ENCODE assay signal across 22 cellular contexts in the genomic region with DNA sequence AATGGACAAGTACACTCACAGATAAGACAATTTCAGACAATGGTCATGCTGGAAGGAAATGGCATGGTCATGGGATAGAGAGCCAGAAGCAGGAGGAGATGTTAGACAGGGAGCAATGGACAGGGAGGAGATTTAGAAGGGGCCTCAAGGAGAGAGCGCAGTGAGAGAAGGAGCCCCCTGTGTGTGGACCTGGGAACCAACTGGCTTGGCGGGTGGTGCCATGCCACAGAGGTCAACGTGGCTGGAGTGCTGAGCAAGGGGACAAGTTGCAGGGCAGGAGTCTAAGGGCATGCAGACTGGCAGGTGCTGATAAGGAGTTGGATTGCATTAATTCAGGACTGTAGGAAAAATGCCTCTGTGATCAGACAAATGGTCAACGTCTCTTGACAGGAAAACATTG.
DNase-seq lines count a peak whose midpoint lies in the region; ATAC-seq, FAIRE-seq and TF ChIP-seq lines count a peak whose summit lies in the region.
"Had no signal": no experiment of that assay in that cellular context is flagged by ENCODE, and none has a peak within 500 bp of the region (broad histone marks: within the 10 kb centered on the region; RNA-seq: fewer than 3 reads in every experiment).

No MANE protein-coding gene starts in this region.

- no peak overlapping the region for H3K18ac ChIP-seq in neuronal stem cell (ENCODE audit: low read length)

- no peaks in the 10 kb centered on the region for H3K9me3 ChIP-seq in neuronal stem cell (replicated peaks in 1 of 2; ENCODE audit: control insufficient read depth in 2 of 2, insufficient read depth in 1 of 2, low read depth in 1 of 2, low read length in 2 of 2)

- H4K8ac ChIP-seq in neuronal stem cell (ENCODE audit: low read depth, low read length): no peak overlapping the region

- H2BK15ac ChIP-seq in neuronal stem cell (ENCODE audit: low read length): no peak overlapping the region

- H3K9ac ChIP-seq in neuronal stem cell (ENCODE audit: low read depth, low read length, poor library complexity): no peak overlapping the region
- H3K9ac ChIP-seq: BLaER1 had no signal

- H3K9me3 Mint-ChIP-seq in natural killer cell treated with Interleukin-12 subunit alpha and Interleukin-12 subunit beta and Interleukin-15 and Interleukin-18, amount 100 ng/mL, for 72 hours: no peaks in the 10 kb centered on the region
- H3K9me3 Mint-ChIP-seq in natural killer cell (no peaks in the 10 kb centered on the region), glutamatergic neuron (ENCODE audit: unreplicated experiment) (no peaks in the 10 kb centered on the region), T-cell (peaks cover 0 to 4% (median 0%) of the 10 kb centered on the region in 3 donors)
- H3K9me3 Mint-ChIP-seq in activated T-cell treated with anti-CD3 and anti-CD28 coated beads, Interleukin-2, amount 50 U/mL, for 24 hours: no peaks in the 10 kb centered on the region
- H3K9me3 Mint-ChIP-seq: CD8-positive, alpha-beta T cell had no signal

- no peak for ATAC-seq in natural killer cell treated with Interleukin-12 subunit alpha and Interleukin-12 subunit beta and Interleukin-15 and Interleukin-18, amount 100 ng/mL, for 72 hours
- ATAC-seq in natural killer cell (no peak), HG03097 (IDR thresholded peaks at IDR 0.05; ENCODE audit: low FRiP score, unreplicated experiment) (no peak), T-cell (replicated peaks in 1 of 4) (no peak)
- ATAC-seq: CD8-positive, alpha-beta T cell; GM12878 had no signal

- POLR2A ChIA-PET in T-cell (lab: Charles Lee): no interaction called here

- no peak overlapping the region for H3K4ac ChIP-seq in neuronal stem cell (ENCODE audit: low read length)

- intact Hi-C loops in natural killer cell (cut with micrococcal nuclease): no loop called here

- no peaks in the 10 kb centered on the region for H3K79me1 ChIP-seq in neuronal stem cell (ENCODE audit: low read depth, low read length)

- H3K4me2 ChIP-seq in neuronal stem cell (ENCODE audit: insufficient read depth, low read length, poor library complexity, severe bottlenecking): no peak overlapping the region
- H3K4me2 ChIP-seq: BLaER1 had no signal

- TF ChIP-seq CTCF in natural killer cell (IDR thresholded peaks at IDR 0.05) (no peak), glutamatergic neuron (IDR thresholded peaks at IDR 0.05; ENCODE audit: partially characterized antibody, unreplicated experiment) (no peak)

- H4K91ac ChIP-seq in neuronal stem cell (ENCODE audit: low read depth, low read length, poor library complexity): peak overlapping the region; percentile 40

- H3K27ac Mint-ChIP-seq in natural killer cell treated with Interleukin-12 subunit alpha and Interleukin-12 subunit beta and Interleukin-15 and Interleukin-18, amount 100 ng/mL, for 72 hours: no peak overlapping the region
- H3K27ac Mint-ChIP-seq in natural killer cell: no peak overlapping the region
- peak overlapping the region; percentile 48 for H3K27ac Mint-ChIP-seq in glutamatergic neuron (ENCODE audit: unreplicated experiment)
- no peak overlapping the region for H3K27ac Mint-ChIP-seq in activated T-cell treated with anti-CD3 and anti-CD28 coated beads, Interleukin-2, amount 50 U/mL, for 24 hours
- no peak overlapping the region for H3K27ac Mint-ChIP-seq in T-cell
- H3K27ac Mint-ChIP-seq: B cell; CD4-positive, CD25-positive, alpha-beta regulatory T cell; CD8-positive, alpha-beta T cell had no signal

- H2BK120ac ChIP-seq in neuronal stem cell (ENCODE audit: low read depth, low read length): no peak overlapping the region

- no peak overlapping the region for H2BK12ac ChIP-seq in neuronal stem cell (ENCODE audit: low read length)

- no peaks in the 10 kb centered on the region for H3K4me1 ChIP-seq in neuronal stem cell (ENCODE audit: control insufficient read depth in 2 of 2, insufficient read depth in 1 of 2, low read depth in 1 of 2, low read length in 2 of 2)
- H3K4me1 ChIP-seq: BLaER1 had no signal

- no peak overlapping the region for H3K4me3 ChIP-seq in neuronal stem cell (ENCODE audit: low read length in 2 of 2)
- H3K4me3 ChIP-seq: BLaER1, GM12878 had no signal

- no peak overlapping the region for H3K23ac ChIP-seq in neuronal stem cell (ENCODE audit: low read depth, low read length, poor library complexity)

- CTCF ChIA-PET in T-cell (lab: Charles Lee): no interaction called here

- H2AK5ac ChIP-seq in neuronal stem cell (ENCODE audit: low read depth, low read length): no peak overlapping the region

- H3K36me3 ChIP-seq in neuronal stem cell (replicated peaks in 1 of 2; ENCODE audit: control insufficient read depth in 2 of 2, insufficient read depth in 2 of 2, low read length in 2 of 2): no peaks in the 10 kb centered on the region
- H3K36me3 ChIP-seq: BLaER1 had no signal

- H2BK5ac ChIP-seq in neuronal stem cell (ENCODE audit: low read length): no peak overlapping the region

- H3K27ac ChIP-seq in neuronal stem cell (replicated peaks; ENCODE audit: low read length): no peak overlapping the region
- H3K27ac ChIP-seq: BLaER1, C4-2B had no signal

- peaks cover 17 to 21% of the 10 kb centered on the region in 2 donors for H3K27me3 Mint-ChIP-seq in natural killer cell treated with Interleukin-12 subunit alpha and Interleukin-12 subunit beta and Interleukin-15 and Interleukin-18, amount 100 ng/mL, for 72 hours
- H3K27me3 Mint-ChIP-seq in natural killer cell (ENCODE audit: low read depth in 2 of 2): peaks cover 3 to 17% of the 10 kb centered on the region in 2 donors
- no peaks in the 10 kb centered on the region for H3K27me3 Mint-ChIP-seq in glutamatergic neuron (ENCODE audit: unreplicated experiment)
- H3K27me3 Mint-ChIP-seq in activated T-cell treated with anti-CD3 and anti-CD28 coated beads, Interleukin-2, amount 50 U/mL, for 24 hours: peaks cover 34% of the 10 kb centered on the region
- H3K27me3 Mint-ChIP-seq in T-cell: peaks cover 26 to 29% of the 10 kb centered on the region in 2 donors

- peak; percentile 81 for FAIRE-seq in urothelium cell line (lab: Jason Lieb, UNC)
- FAIRE-seq: D721Med, GM12878 had no signal

- H2AFZ ChIP-seq in neuronal stem cell (ENCODE audit: low read length): no peak overlapping the region

- H3K4me3 Mint-ChIP-seq in natural killer cell treated with Interleukin-12 subunit alpha and Interleukin-12 subunit beta and Interleukin-15 and Interleukin-18, amount 100 ng/mL, for 72 hours: no peak overlapping the region
- no peak overlapping the region for H3K4me3 Mint-ChIP-seq in natural killer cell
- H3K4me3 Mint-ChIP-seq in glutamatergic neuron (ENCODE audit: unreplicated experiment): no peak overlapping the region
- no peak overlapping the region for H3K4me3 Mint-ChIP-seq in activated T-cell treated with anti-CD3 and anti-CD28 coated beads, Interleukin-2, amount 50 U/mL, for 24 hours
- no peak overlapping the region for H3K4me3 Mint-ChIP-seq in T-cell
- H3K4me3 Mint-ChIP-seq: B cell; CD4-positive, CD25-positive, alpha-beta regulatory T cell; CD8-positive, alpha-beta T cell had no signal

- no CpG with 5 or more reads among the region's 4 CpGs for WGBS in neuronal stem cell (ENCODE audit: extremely low coverage in 2 of 2, insufficient read length in 2 of 2, insufficient replicate concordance in 1 of 2), 2 donors

- H3K27me3 ChIP-seq in neuronal stem cell (ENCODE audit: control insufficient read depth in 3 of 3, insufficient read depth in 3 of 3, low read depth in 1 of 3, low read length in 3 of 3): no peaks in the 10 kb centered on the region
- H3K27me3 ChIP-seq: BLaER1 had no signal

- H3K4me1 Mint-ChIP-seq in natural killer cell treated with Interleukin-12 subunit alpha and Interleukin-12 subunit beta and Interleukin-15 and Interleukin-18, amount 100 ng/mL, for 72 hours (ENCODE audit: low read depth in 2 of 2): peaks cover 12 to 13% of the 10 kb centered on the region in 2 donors
- H3K4me1 Mint-ChIP-seq in natural killer cell (peaks cover 9% of the 10 kb centered on the region in 2 donors), glutamatergic neuron (ENCODE audit: low read depth, unreplicated experiment) (peaks cover 8% of the 10 kb centered on the region), T-cell (no peaks in the 10 kb centered on the region)
- H3K4me1 Mint-ChIP-seq in activated T-cell treated with anti-CD3 and anti-CD28 coated beads, Interleukin-2, amount 50 U/mL, for 24 hours (ENCODE audit: low read depth): no peaks in the 10 kb centered on the region
- H3K4me1 Mint-ChIP-seq: B cell; CD4-positive, CD25-positive, alpha-beta regulatory T cell had no signal

- H3K14ac ChIP-seq in neuronal stem cell (ENCODE audit: low read length): no peak overlapping the region

- peak; percentile 10 for DNase-seq in natural killer cell treated with Interleukin-12 subunit alpha and Interleukin-12 subunit beta and Interleukin-15 and Interleukin-18, amount 100 ng/mL, for 72 hours (ENCODE audit: low spot score)
- DNase-seq in natural killer cell: no peak
- no peak for DNase-seq in glutamatergic neuron
- no peak for DNase-seq in neuronal stem cell (ENCODE audit: low spot score)
- no peak for DNase-seq in urothelium cell line (ENCODE audit: low spot score)
- DNase-seq in activated T-cell treated with anti-CD3 and anti-CD28 coated beads, Interleukin-2, amount 50 U/mL, for 24 hours: no peak
- DNase-seq in T-cell: no peak
- DNase-seq: CD4-positive, CD25-positive, alpha-beta regulatory T cell; CD8-positive, alpha-beta T cell; DMS 273 treated with DMSO at 0.1 percent for 48 hours; DMS79; EL; GDM1; GOT3; H7; HCEC 1CT had no signal

- no peaks in the 10 kb centered on the region for H3K36me3 Mint-ChIP-seq in natural killer cell treated with Interleukin-12 subunit alpha and Interleukin-12 subunit beta and Interleukin-15 and Interleukin-18, amount 100 ng/mL, for 72 hours
- no peaks in the 10 kb centered on the region for H3K36me3 Mint-ChIP-seq in natural killer cell
- peaks cover 8% of the 10 kb centered on the region for H3K36me3 Mint-ChIP-seq in glutamatergic neuron (ENCODE audit: unreplicated experiment)
- no peaks in the 10 kb centered on the region for H3K36me3 Mint-ChIP-seq in activated T-cell treated with anti-CD3 and anti-CD28 coated beads, Interleukin-2, amount 50 U/mL, for 24 hours (ENCODE audit: low read depth)
- H3K36me3 Mint-ChIP-seq in T-cell: no peaks in the 10 kb centered on the region
- H3K36me3 Mint-ChIP-seq: CD4-positive, CD25-positive, alpha-beta regulatory T cell; CD8-positive, alpha-beta T cell had no signal
